In genomic region chr7:129969881-129970446, GRCh38 we compare ENCODE assay signal across 1 cellular context.
A peak's percentile ranks its signal among the peaks of the same experiment; 100 is the strongest.
TF ChIP-seq lines count a peak whose summit lies in the region.

No MANE protein-coding gene starts in this region.

TF ChIP-seq in K562, 482 proteins besides CTCF, POLR2A, EP300 and RAD21 (continued from another document):
- TF ChIP-seq MGA (IDR thresholded peaks at IDR 0.05): peak; percentile 61
- peak; percentile 36; the same call in 1 of the 2 replicates for TF ChIP-seq GATAD2A (IDR thresholded peaks at IDR 0.05)
- TF ChIP-seq NRF1 (conservative IDR thresholded peaks at IDR 0.05 in 1 of 2, IDR thresholded peaks at IDR 0.05 in 1 of 2): no peak
- no peak for TF ChIP-seq FUS (optimal IDR thresholded peaks at IDR 0.05; ENCODE audit: low read depth, low read length)
- TF ChIP-seq POLR2G (IDR thresholded peaks at IDR 0.05; ENCODE audit: low read depth, low read length): no peak
- no peak for TF ChIP-seq CREB1 (IDR thresholded peaks at IDR 0.05)
- no peak for TF ChIP-seq CREB1 (CRISPR knock-in tag; IDR thresholded peaks at IDR 0.05)
- TF ChIP-seq OTX1 (CRISPR knock-in tag; IDR thresholded peaks at IDR 0.05): no peak
- peak; percentile 86 for TF ChIP-seq CBFA2T3 (IDR thresholded peaks at IDR 0.05)
- no peak for TF ChIP-seq ETS1 (conservative IDR thresholded peaks at IDR 0.05; ENCODE audit: control insufficient read depth, low read depth, low read length)
- TF ChIP-seq MEF2A (IDR thresholded peaks at IDR 0.05; ENCODE audit: control insufficient read depth, low read depth, low read length): no peak
- TF ChIP-seq PCBP1 (IDR thresholded peaks at IDR 0.05; ENCODE audit: low read depth, low read length, poor library complexity, severe bottlenecking): no peak
- no peak for TF ChIP-seq SIN3A (IDR thresholded peaks at IDR 0.05; ENCODE audit: borderline replicate concordance in 2 of 2, control insufficient read depth in 1 of 2, low read depth in 2 of 2, low read length in 2 of 2)
- no peak for TF ChIP-seq NCOA1 (IDR thresholded peaks at IDR 0.05; ENCODE audit: low read depth)
- TF ChIP-seq GATA2 (CRISPR knock-in tag; IDR thresholded peaks at IDR 0.05): peak; percentile 48; the same call in 1 of the 2 replicates
- no peak for TF ChIP-seq ZSCAN29 (IDR thresholded peaks at IDR 0.05)
- no peak for TF ChIP-seq STAT5A (IDR thresholded peaks at IDR 0.05; ENCODE audit: borderline replicate concordance, low read length)
- TF ChIP-seq ARID1B (IDR thresholded peaks at IDR 0.05): peak; percentile 43
- TF ChIP-seq TAF7 (tag; IDR thresholded peaks at IDR 0.05): no peak
- TF ChIP-seq WHSC1 (IDR thresholded peaks at IDR 0.05; ENCODE audit: low read length): no peak
- TF ChIP-seq SMAD2 (IDR thresholded peaks at IDR 0.05; ENCODE audit: low read depth, low read length): no peak
- no peak for TF ChIP-seq POLR2AphosphoS5 (IDR thresholded peaks at IDR 0.05; ENCODE audit: control insufficient read depth, insufficient read depth, low read depth, low read length)
- TF ChIP-seq ZBTB49 (CRISPR knock-in tag; IDR thresholded peaks at IDR 0.05; ENCODE audit: borderline replicate concordance): no peak
- TF ChIP-seq RBBP5 (IDR thresholded peaks at IDR 0.05; ENCODE audit: borderline replicate concordance, insufficient read depth, low read length, poor library complexity, severe bottlenecking): peak; percentile 29
- TF ChIP-seq ZFP1 (CRISPR knock-in tag; IDR thresholded peaks at IDR 0.05): no peak
- peak; percentile 50; the same call in 1 of the 2 replicates for TF ChIP-seq BHLHE40 (IDR thresholded peaks at IDR 0.05; ENCODE audit: low read length)
- TF ChIP-seq ADNP (tag; IDR thresholded peaks at IDR 0.05): no peak
- no peak for TF ChIP-seq KDM4B (IDR thresholded peaks at IDR 0.05; ENCODE audit: borderline replicate concordance in 2 of 2, low read depth in 1 of 2)
- TF ChIP-seq SPI1 (IDR thresholded peaks at IDR 0.05; ENCODE audit: borderline replicate concordance, low read depth, low read length): no peak
- no peak for TF ChIP-seq RBM34 (IDR thresholded peaks at IDR 0.05; ENCODE audit: borderline replicate concordance, insufficient read depth, low read length)
- TF ChIP-seq L3MBTL2 (IDR thresholded peaks at IDR 0.05): peak; percentile 75
- TF ChIP-seq MEF2D (tag; conservative IDR thresholded peaks at IDR 0.05; ENCODE audit: low read depth): no peak
- TF ChIP-seq MCM5 (IDR thresholded peaks at IDR 0.05; ENCODE audit: low read depth): no peak
- 0 out of 2 replicates have a peak, but pooled peaks have one; percentile 12 for TF ChIP-seq NFIC (IDR thresholded peaks at IDR 0.05)
- peak; percentile 50; the same call in 1 of the 2 replicates for TF ChIP-seq HMBOX1 (IDR thresholded peaks at IDR 0.05)
- TF ChIP-seq CBFA2T2 (conservative IDR thresholded peaks at IDR 0.05): peak; percentile 72
- TF ChIP-seq TAL1 (IDR thresholded peaks at IDR 0.05): peak; percentile 41; the same call in 1 of the 2 replicates
- no peak for TF ChIP-seq EHMT2 (IDR thresholded peaks at IDR 0.05)
- 0 out of 2 replicates have a peak, but pooled peaks have one; percentile 16 for TF ChIP-seq NR2F6 (CRISPR knock-in tag; IDR thresholded peaks at IDR 0.05)
- TF ChIP-seq FOXK2 (conservative IDR thresholded peaks at IDR 0.05 in 1 of 2, IDR thresholded peaks at IDR 0.05 in 1 of 2; ENCODE audit: low read depth in 2 of 2): no peak
- no peak for TF ChIP-seq MAFF (IDR thresholded peaks at IDR 0.05; ENCODE audit: low read length)
- TF ChIP-seq SIX5 (IDR thresholded peaks at IDR 0.05; ENCODE audit: borderline replicate concordance in 1 of 2, insufficient read depth in 1 of 2, low read depth in 1 of 2, low read length in 2 of 2): no peak
- TF ChIP-seq ZNF3 (CRISPR knock-in tag; IDR thresholded peaks at IDR 0.05): no peak
- no peak for TF ChIP-seq CHD2 (IDR thresholded peaks at IDR 0.05; ENCODE audit: low read depth, low read length)
- TF ChIP-seq TEAD4 (IDR thresholded peaks at IDR 0.05; ENCODE audit: low read length): peak; percentile 63
- TF ChIP-seq TEAD4 (CRISPR knock-in tag; IDR thresholded peaks at IDR 0.05; ENCODE audit: borderline replicate concordance): no peak
- TF ChIP-seq GTF2A2 (tag; IDR thresholded peaks at IDR 0.05): no peak
- peak; percentile 23 for TF ChIP-seq PHF20 (IDR thresholded peaks at IDR 0.05; ENCODE audit: partially characterized antibody)
- TF ChIP-seq SAP30 (IDR thresholded peaks at IDR 0.05; ENCODE audit: borderline replicate concordance, insufficient read depth, low read depth, low read length, poor library complexity, severe bottlenecking): no peak
- peak in 1 of 2 experiments; percentile 72; a peak in 1 of 4 replicates for TF ChIP-seq HDAC1 (IDR thresholded peaks at IDR 0.05)
- no peak for TF ChIP-seq MAX (CRISPR knock-in tag; IDR thresholded peaks at IDR 0.05)
- TF ChIP-seq KDM1A (IDR thresholded peaks at IDR 0.05): peak; percentile 89 to 91
- TF ChIP-seq TCF3 (CRISPR knock-in tag; IDR thresholded peaks at IDR 0.05): peak; percentile 77
